ENCODE assay signal across 1 cellular context in the genomic region with DNA sequence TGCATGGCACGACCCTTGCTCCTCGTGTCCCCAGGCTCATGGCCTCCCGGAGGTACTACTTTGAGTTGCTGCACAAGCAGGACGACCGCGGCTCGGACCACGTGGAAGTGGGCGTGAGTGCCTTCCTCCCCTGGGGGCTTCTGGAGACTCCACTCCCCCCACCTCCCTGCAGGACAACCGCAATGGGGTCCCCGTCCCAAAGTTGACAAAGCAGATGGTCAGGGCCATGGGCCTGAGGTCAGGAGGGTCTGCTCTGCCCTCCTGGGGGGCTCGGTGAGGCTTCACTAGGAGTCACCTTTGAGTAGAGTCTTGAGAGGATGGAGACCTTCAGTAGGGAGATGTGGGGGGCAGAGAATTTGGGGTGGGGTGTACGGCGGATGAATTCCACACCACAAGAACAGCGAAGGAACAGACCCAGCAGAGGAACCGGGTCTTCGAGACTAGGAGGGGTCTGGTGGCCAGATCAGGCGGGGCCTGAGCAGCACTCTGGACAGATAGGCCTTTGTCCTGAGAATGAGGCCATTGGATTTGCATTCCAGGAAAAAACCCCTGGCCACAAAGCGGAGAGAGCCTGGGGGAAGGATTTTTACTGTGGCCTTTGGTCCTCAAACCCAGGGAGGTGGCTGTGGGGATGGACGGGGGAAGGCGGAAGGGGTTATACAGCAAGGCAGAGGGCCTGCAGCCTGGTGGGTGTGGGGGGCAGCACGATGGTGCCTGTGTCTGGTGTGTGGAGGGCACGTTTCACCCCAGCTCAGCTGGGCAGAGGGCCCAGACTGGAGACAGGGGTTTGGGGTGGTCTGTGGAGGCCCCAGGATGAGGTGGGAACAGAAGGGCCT.
TF ChIP-seq lines count a peak whose summit lies in the region.

No MANE protein-coding gene starts in this region.

TF ChIP-seq in HepG2, 621 proteins besides CTCF, POLR2A, EP300 and RAD21 (continued from another document and continues in another):
- TF ChIP-seq ZNF543 (CRISPR knock-in tag; IDR thresholded peaks at IDR 0.05) (peak; percentile 69; the same call in 1 of the 2 replicates), ZBTB7B (CRISPR knock-in tag; IDR thresholded peaks at IDR 0.05) (peak; percentile 91), LCORL (IDR thresholded peaks at IDR 0.05) (no peak), LCORL (CRISPR knock-in tag; IDR thresholded peaks at IDR 0.05) (peak; percentile 78), ZNF619 (CRISPR knock-in tag; IDR thresholded peaks at IDR 0.05) (peak; percentile 25; the same call in 1 of the 2 replicates), ZNF3 (CRISPR knock-in tag; IDR thresholded peaks at IDR 0.05) (no peak), ATRX (CRISPR knock-in tag; IDR thresholded peaks at IDR 0.05; ENCODE audit: borderline replicate concordance) (no peak), IRF2 (CRISPR knock-in tag; IDR thresholded peaks at IDR 0.05) (no peak), RFX1 (IDR thresholded peaks at IDR 0.05) (no peak), ZFP91 (CRISPR knock-in tag; IDR thresholded peaks at IDR 0.05; ENCODE audit: borderline replicate concordance) (no peak), ZMYM4 (CRISPR knock-in tag; IDR thresholded peaks at IDR 0.05) (no peak), TRAFD1 (CRISPR knock-in tag; IDR thresholded peaks at IDR 0.05; ENCODE audit: borderline replicate concordance) (no peak; the same call in 1 of the 2 replicates), ZFYVE20 (CRISPR knock-in tag; IDR thresholded peaks at IDR 0.05; ENCODE audit: borderline replicate concordance, low read depth) (no peak), ZFAT (CRISPR knock-in tag; conservative IDR thresholded peaks at IDR 0.05) (no peak), GZF1 (CRISPR knock-in tag; IDR thresholded peaks at IDR 0.05) (no peak), E2F1 (CRISPR knock-in tag; IDR thresholded peaks at IDR 0.05) (no peak), DR1 (CRISPR knock-in tag; IDR thresholded peaks at IDR 0.05) (no peak), ZNF407 (CRISPR knock-in tag; IDR thresholded peaks at IDR 0.05; ENCODE audit: not compliant biosample characterization) (no peak), DNMT3B (CRISPR knock-in tag; conservative IDR thresholded peaks at IDR 0.05) (no peak), ZBTB33 (CRISPR knock-in tag; IDR thresholded peaks at IDR 0.05) (no peak), AGO2 (optimal IDR thresholded peaks at IDR 0.05; ENCODE audit: low read depth, low read length) (no peak), ZNF143 (CRISPR knock-in tag; IDR thresholded peaks at IDR 0.05) (no peak), ZNF10 (CRISPR knock-in tag; IDR thresholded peaks at IDR 0.05; ENCODE audit: borderline replicate concordance, low read depth) (no peak), RFX5 (IDR thresholded peaks at IDR 0.05; ENCODE audit: low read depth, low read length) (no peak), ZNF557 (CRISPR knock-in tag; IDR thresholded peaks at IDR 0.05) (no peak), MEF2D (CRISPR knock-in tag; IDR thresholded peaks at IDR 0.05) (0 out of 2 replicates have a peak, but pooled peaks have one; percentile 37), POLR2AphosphoS2 (IDR thresholded peaks at IDR 0.05; ENCODE audit: low read depth, low read length) (no peak)
- TF ChIP-seq, protein P1, sequence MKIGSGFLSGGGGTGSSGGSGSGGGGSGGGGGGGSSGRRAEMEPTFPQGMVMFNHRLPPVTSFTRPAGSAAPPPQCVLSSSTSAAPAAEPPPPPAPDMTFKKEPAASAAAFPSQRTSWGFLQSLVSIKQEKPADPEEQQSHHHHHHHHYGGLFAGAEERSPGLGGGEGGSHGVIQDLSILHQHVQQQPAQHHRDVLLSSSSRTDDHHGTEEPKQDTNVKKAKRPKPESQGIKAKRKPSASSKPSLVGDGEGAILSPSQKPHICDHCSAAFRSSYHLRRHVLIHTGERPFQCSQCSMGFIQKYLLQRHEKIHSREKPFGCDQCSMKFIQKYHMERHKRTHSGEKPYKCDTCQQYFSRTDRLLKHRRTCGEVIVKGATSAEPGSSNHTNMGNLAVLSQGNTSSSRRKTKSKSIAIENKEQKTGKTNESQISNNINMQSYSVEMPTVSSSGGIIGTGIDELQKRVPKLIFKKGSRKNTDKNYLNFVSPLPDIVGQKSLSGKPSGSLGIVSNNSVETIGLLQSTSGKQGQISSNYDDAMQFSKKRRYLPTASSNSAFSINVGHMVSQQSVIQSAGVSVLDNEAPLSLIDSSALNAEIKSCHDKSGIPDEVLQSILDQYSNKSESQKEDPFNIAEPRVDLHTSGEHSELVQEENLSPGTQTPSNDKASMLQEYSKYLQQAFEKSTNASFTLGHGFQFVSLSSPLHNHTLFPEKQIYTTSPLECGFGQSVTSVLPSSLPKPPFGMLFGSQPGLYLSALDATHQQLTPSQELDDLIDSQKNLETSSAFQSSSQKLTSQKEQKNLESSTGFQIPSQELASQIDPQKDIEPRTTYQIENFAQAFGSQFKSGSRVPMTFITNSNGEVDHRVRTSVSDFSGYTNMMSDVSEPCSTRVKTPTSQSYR (CRISPR knock-in tag; IDR thresholded peaks at IDR 0.05; ENCODE audit: borderline replicate concordance) = peak; percentile 47; the same call in 1 of the 2 replicates
- TF ChIP-seq, protein P2, sequence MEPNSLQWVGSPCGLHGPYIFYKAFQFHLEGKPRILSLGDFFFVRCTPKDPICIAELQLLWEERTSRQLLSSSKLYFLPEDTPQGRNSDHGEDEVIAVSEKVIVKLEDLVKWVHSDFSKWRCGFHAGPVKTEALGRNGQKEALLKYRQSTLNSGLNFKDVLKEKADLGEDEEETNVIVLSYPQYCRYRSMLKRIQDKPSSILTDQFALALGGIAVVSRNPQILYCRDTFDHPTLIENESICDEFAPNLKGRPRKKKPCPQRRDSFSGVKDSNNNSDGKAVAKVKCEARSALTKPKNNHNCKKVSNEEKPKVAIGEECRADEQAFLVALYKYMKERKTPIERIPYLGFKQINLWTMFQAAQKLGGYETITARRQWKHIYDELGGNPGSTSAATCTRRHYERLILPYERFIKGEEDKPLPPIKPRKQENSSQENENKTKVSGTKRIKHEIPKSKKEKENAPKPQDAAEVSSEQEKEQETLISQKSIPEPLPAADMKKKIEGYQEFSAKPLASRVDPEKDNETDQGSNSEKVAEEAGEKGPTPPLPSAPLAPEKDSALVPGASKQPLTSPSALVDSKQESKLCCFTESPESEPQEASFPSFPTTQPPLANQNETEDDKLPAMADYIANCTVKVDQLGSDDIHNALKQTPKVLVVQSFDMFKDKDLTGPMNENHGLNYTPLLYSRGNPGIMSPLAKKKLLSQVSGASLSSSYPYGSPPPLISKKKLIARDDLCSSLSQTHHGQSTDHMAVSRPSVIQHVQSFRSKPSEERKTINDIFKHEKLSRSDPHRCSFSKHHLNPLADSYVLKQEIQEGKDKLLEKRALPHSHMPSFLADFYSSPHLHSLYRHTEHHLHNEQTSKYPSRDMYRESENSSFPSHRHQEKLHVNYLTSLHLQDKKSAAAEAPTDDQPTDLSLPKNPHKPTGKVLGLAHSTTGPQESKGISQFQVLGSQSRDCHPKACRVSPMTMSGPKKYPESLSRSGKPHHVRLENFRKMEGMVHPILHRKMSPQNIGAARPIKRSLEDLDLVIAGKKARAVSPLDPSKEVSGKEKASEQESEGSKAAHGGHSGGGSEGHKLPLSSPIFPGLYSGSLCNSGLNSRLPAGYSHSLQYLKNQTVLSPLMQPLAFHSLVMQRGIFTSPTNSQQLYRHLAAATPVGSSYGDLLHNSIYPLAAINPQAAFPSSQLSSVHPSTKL (CRISPR knock-in tag; IDR thresholded peaks at IDR 0.05) = peak; percentile 60
